22 cellular contexts compared by ENCODE assay signal in genomic region chr12:48946206-48946605, GRCh38. TPM values are rescaled to one million over a fixed set of nuclear protein-coding genes. Genes with fewer than 3 reads are reported as not detected.
A peak's percentile ranks its signal among the peaks of the same experiment; 100 is the strongest.
DNase-seq lines count a peak whose midpoint lies in the region; ATAC-seq and TF ChIP-seq lines count a peak whose summit lies in the region.
"Had no signal": no experiment of that assay in that cellular context is flagged by ENCODE, and none has a peak within 500 bp of the region (broad histone marks: within the 10 kb centered on the region; RNA-seq: fewer than 3 reads in every experiment).

No MANE protein-coding gene starts in this region.

- intact Hi-C loops in left lung (cut with DNase I): no loop called here
- intact Hi-C loops in left cardiac atrium (cut with DNase I): no loop called here

- in situ Hi-C loops in G401 (cut with HindIII; ENCODE audit: low sequenced_read_pairs): no loop called here
- in situ Hi-C loops in astrocyte of the spinal cord (cut with HindIII; ENCODE audit: low sequenced_read_pairs): no loop called here

- H3K9me3 ChIP-seq in left lung: no peaks in the 10 kb centered on the region
- H3K9me3 ChIP-seq: esophagus squamous epithelium, suprapubic skin had no signal

- peaks cover 0 to 4% of the 10 kb centered on the region in 2 donors for H3K4me1 ChIP-seq in left lung
- H3K4me1 ChIP-seq in foreskin keratinocyte: no peaks in the 10 kb centered on the region

- DNase-seq in G401 (ENCODE audit: low spot score) (peak; percentile 87), NCI-H2081 treated with DMSO at 0.1 percent for 48 hours (lab: John Stamatoyannopoulos, UW) (peak; percentile 51), astrocyte of the spinal cord (ENCODE audit: low read depth, low spot score) (peak; percentile 26), left lung (no peak), left cardiac atrium (no peak), GM03348 (ENCODE audit: low spot score) (no peak), OCI-M2 (lab: John Stamatoyannopoulos, UW; ENCODE audit: unreplicated experiment) (no peak), foreskin keratinocyte (no peak)
- DNase-seq: activated CD4-positive, CD25-positive, alpha-beta regulatory T cell treated with anti-CD3 and anti-CD28 coated beads, Interleukin-2, amount 50 U/mL, for 72 hours; activated naive CD4-positive, alpha-beta T cell treated with anti-CD3 and anti-CD28 coated beads for 36 hours; AML-193; Calu3; esophagus squamous epithelium; HCEC 1CT; hypothalamus; NCI-H510A treated with DMSO at 0.1 percent for 48 hours; PC-9; T-helper 9 cell had no signal

- H3K4me3 ChIP-seq in astrocyte of the spinal cord (ENCODE audit: low read depth, low read length): no peak overlapping the region
- H3K4me3 ChIP-seq in left lung: no peak overlapping the region
- H3K4me3 ChIP-seq: esophagus squamous epithelium, PC-9, suprapubic skin had no signal

- H3K27me3 ChIP-seq in left lung (no peaks in the 10 kb centered on the region), foreskin keratinocyte (no peaks in the 10 kb centered on the region)
- H3K27me3 ChIP-seq: esophagus squamous epithelium, suprapubic skin had no signal

- TF ChIP-seq CTCF in astrocyte of the spinal cord (IDR thresholded peaks at IDR 0.05; ENCODE audit: low read depth, low read length) (no peak), left lung (IDR thresholded peaks at IDR 0.05) (no peak), foreskin keratinocyte (conservative IDR thresholded peaks at IDR 0.05) (no peak)

- ATAC-seq in left lung (peak; percentile 18), left cardiac atrium (no peak), foreskin keratinocyte (no peak)
- ATAC-seq: sciatic nerve had no signal

- H3K27ac ChIP-seq in left lung (no peak overlapping the region), foreskin keratinocyte (no peak overlapping the region)
- H3K27ac ChIP-seq: esophagus squamous epithelium, PC-9, suprapubic skin had no signal

- peaks cover 0 to 37% of the 10 kb centered on the region in 2 donors for H3K36me3 ChIP-seq in left lung

RNA-seq across cellular contexts. Expression of gene ARF3, which starts 11.1 kb away (rescaled TPM):
- 118 and 141 TPM in 2 replicates for total RNA-seq in G401 (2014; rRNA removed; shearing (Covaris generic))
- total RNA-seq in left lung (100 to 1,000 TPM; 184 to 186 TPM), left cardiac atrium (10 to 100 TPM; 72.2 to 90.5 TPM), foreskin keratinocyte (102 and 109 TPM in 2 replicates)
- 141 and 151 TPM in 2 replicates for polyA plus RNA-seq in foreskin keratinocyte

RNA-seq across cellular contexts. Expression of gene FKBP11, which starts 20.9 kb away (rescaled TPM):
- 2.0 and 2.8 TPM in 2 replicates for total RNA-seq in G401 (2014; rRNA removed; shearing (Covaris generic))
- total RNA-seq in left lung: 10 to 100 TPM; 51.6 to 87.4 TPM
- 10 to 100 TPM; 14.5 to 25.0 TPM for total RNA-seq in left cardiac atrium
- 29.4 and 31.8 TPM in 2 replicates for total RNA-seq in foreskin keratinocyte
- 43.1 and 43.4 TPM in 2 replicates for polyA plus RNA-seq in foreskin keratinocyte

RNA-seq across cellular contexts. Expression of gene WNT10B, which starts 25.3 kb away (rescaled TPM):
- total RNA-seq in G401 (2014; rRNA removed; shearing (Covaris generic)): 3.9 and 10.1 TPM in 2 replicates
- under 1 TPM; 0.15 to 0.58 TPM for total RNA-seq in left lung
- 1 to 10 TPM in 1 of 2 donors, under 1 TPM in 1; 0.65 to 1.0 TPM for total RNA-seq in left cardiac atrium
- total RNA-seq in foreskin keratinocyte: 0.46 and 1.1 TPM in 2 replicates
- 0.50 and 1.0 TPM in 2 replicates for polyA plus RNA-seq in foreskin keratinocyte
- total RNA-seq: activated naive CD4-positive, alpha-beta T cell treated with anti-CD3 and anti-CD28 coated beads for 36 hours; Calu3; PC-9 had no signal

RNA-seq across cellular contexts. Expression of gene WNT1, which starts 31.9 kb away (rescaled TPM):
- not detected in 2 replicates for total RNA-seq in G401 (2014; rRNA removed; shearing (Covaris generic))
- total RNA-seq in left lung (not detected), left cardiac atrium (not detected), foreskin keratinocyte (not detected in 2 replicates)
- not detected in 2 replicates for polyA plus RNA-seq in foreskin keratinocyte
- total RNA-seq: activated naive CD4-positive, alpha-beta T cell treated with anti-CD3 and anti-CD28 coated beads for 36 hours; Calu3; MCF 10A; osteoblast; PC-9; sciatic nerve; suprapubic skin had no signal

RNA-seq across cellular contexts. Expression of gene DDN, which starts 53.0 kb away (rescaled TPM):
- total RNA-seq in G401 (2014; rRNA removed; shearing (Covaris generic)): 2.3 and 5.2 TPM in 2 replicates
- total RNA-seq in left lung (under 1 TPM; 0.06 to 0.08 TPM), left cardiac atrium (under 1 TPM; 0.29 to 0.84 TPM), foreskin keratinocyte (0.34 and 0.56 TPM in 2 replicates)
- polyA plus RNA-seq in foreskin keratinocyte: 0.26 and 0.50 TPM in 2 replicates
- total RNA-seq: sciatic nerve had no signal

Comparison
In these comparisons a context has a peak if more than half of its experiments do, and no peak if none do; other contexts are left out.
1. DNase-seq: peak in G401 (single experiment), NCI-H2081 treated with DMSO at 0.1 percent for 48 hours (single experiment) and astrocyte of the spinal cord (single experiment); none in left lung (0 of 2), left cardiac atrium (single experiment), GM03348 (single experiment), OCI-M2 (single experiment) and foreskin keratinocyte (0 of 2).